In genomic region chr9:116280529-116280928, GRCh38 we compare ENCODE assay signal across 17 cellular contexts.
DNase-seq lines count a peak whose midpoint lies in the region; ATAC-seq and TF ChIP-seq lines count a peak whose summit lies in the region.
"Had no signal": no experiment of that assay in that cellular context is flagged by ENCODE, and none has a peak within 500 bp of the region (broad histone marks: within the 10 kb centered on the region; RNA-seq: fewer than 3 reads in every experiment).

No MANE protein-coding gene starts in this region.

- H3F3A ChIP-seq in PC-9 (ENCODE audit: insufficient read depth, low read depth), result no peaks in the 10 kb centered on the region

- H3K4me3 ChIP-seq in mammary epithelial cell (replicated peaks in 1 of 3; ENCODE audit: insufficient read depth in 1 of 3, low read depth in 2 of 3, low read length in 3 of 3) (no peak overlapping the region), PC-9 (no peak overlapping the region), heart left ventricle (no peak overlapping the region)
- H3K4me3 ChIP-seq: BLaER1, HAP-1 had no signal

- H3K4me1 Mint-ChIP-seq in MCF 10A (ENCODE audit: insufficient read depth, unreplicated experiment), result peaks cover 23% of the 10 kb centered on the region
- H3K4me1 Mint-ChIP-seq: CD8-positive, alpha-beta memory T cell; IgD-negative memory B cell had no signal

- H3K4me1 ChIP-seq in mammary epithelial cell (ENCODE audit: insufficient read depth, low read length) (peaks cover 6% of the 10 kb centered on the region), PC-9 (replicated peaks; ENCODE audit: insufficient read depth) (no peaks in the 10 kb centered on the region), heart left ventricle (peaks cover 0 to 8% (median 0%) of the 10 kb centered on the region in 12 donors)
- H3K4me1 ChIP-seq: BLaER1, HAP-1 had no signal

- in situ Hi-C loops in mammary epithelial cell (cut with MboI; ENCODE audit: low sequenced_read_pairs in 2 of 2), result no loop called here

- H3K9me2 ChIP-seq in PC-9 (ENCODE audit: insufficient read depth), result no peaks in the 10 kb centered on the region

- no peak overlapping the region for H3K27ac Mint-ChIP-seq in MCF 10A (ENCODE audit: low read depth, unreplicated experiment)
- H3K27ac Mint-ChIP-seq: CD8-positive, alpha-beta memory T cell; IgD-negative memory B cell had no signal

- peak; percentile 65 for DNase-seq in mammary epithelial cell
- no peak for DNase-seq in MCF 10A (ENCODE audit: unreplicated experiment)
- peak; percentile 35 for DNase-seq in amniotic epithelial cell (ENCODE audit: low read depth)
- DNase-seq in islet precursor cell, result peak; percentile 63
- DNase-seq in NCI-H1092 treated with DMSO at 0.1 percent for 48 hours (lab: John Stamatoyannopoulos, UW), result no peak
- DNase-seq in GM03348 (ENCODE audit: low spot score), result no peak
- no peak for DNase-seq in PC-9
- DNase-seq in heart left ventricle, result no peak
- DNase-seq: CD8-positive, alpha-beta memory T cell; NCI-H1092; NCI-H1694 treated with DMSO at 0.1 percent for 48 hours; NCI-H446; SHP77 treated with DMSO at 0.1 percent for 48 hours had no signal

- H3K36me3 Mint-ChIP-seq in MCF 10A (ENCODE audit: insufficient read depth, unreplicated experiment), result peaks cover 5% of the 10 kb centered on the region
- H3K36me3 Mint-ChIP-seq: CD8-positive, alpha-beta memory T cell; IgD-negative memory B cell had no signal

- H3K36me3 ChIP-seq in mammary epithelial cell (ENCODE audit: insufficient read depth, low read length) (no peaks in the 10 kb centered on the region), PC-9 (ENCODE audit: low read depth) (no peaks in the 10 kb centered on the region), heart left ventricle (no peaks in the 10 kb centered on the region)
- H3K36me3 ChIP-seq: BLaER1, HAP-1 had no signal

- no peak for TF ChIP-seq POLR2A in heart left ventricle (IDR thresholded peaks at IDR 0.05)

- H3K27me3 ChIP-seq in mammary epithelial cell (ENCODE audit: insufficient read depth, low read length) (no peaks in the 10 kb centered on the region), PC-9 (ENCODE audit: insufficient read depth, low read depth) (no peaks in the 10 kb centered on the region), heart left ventricle (no peaks in the 10 kb centered on the region)
- H3K27me3 ChIP-seq: BLaER1 had no signal

- no peak overlapping the region for H2AFZ ChIP-seq in mammary epithelial cell (ENCODE audit: low read depth, low read length)
- no peak overlapping the region for H2AFZ ChIP-seq in PC-9

- H4K20me1 ChIP-seq in mammary epithelial cell (ENCODE audit: insufficient read depth, low read length) (no peaks in the 10 kb centered on the region), PC-9 (ENCODE audit: insufficient read depth) (no peaks in the 10 kb centered on the region)
- H4K20me1 ChIP-seq: BLaER1 had no signal

- H3K4me2 ChIP-seq in mammary epithelial cell (ENCODE audit: insufficient read depth, low read depth, low read length), result no peak overlapping the region
- H3K4me2 ChIP-seq in PC-9, result no peak overlapping the region
- H3K4me2 ChIP-seq: BLaER1 had no signal

- no peak overlapping the region for H3K4me3 Mint-ChIP-seq in MCF 10A (ENCODE audit: unreplicated experiment)
- H3K4me3 Mint-ChIP-seq: CD8-positive, alpha-beta memory T cell; IgD-negative memory B cell had no signal

- no peak overlapping the region for H3K9ac ChIP-seq in mammary epithelial cell (ENCODE audit: insufficient read depth, low read length)
- H3K9ac ChIP-seq: BLaER1 had no signal

- WGBS in mammary epithelial cell (ENCODE audit: low coverage, missing lambda C conversion rate), result 45% methylated on average over 1 of the region's 1 CpG
- WGBS in heart left ventricle, 4 donors, result 92 to 100% (median 93%) methylated on average over 1 of the region's 1 CpG

- CTCF ChIA-PET in mammary epithelial cell (lab: Charles Lee; ENCODE audit: low non-redundant PET) (no interaction called here), MCF 10A (lab: Yijun Ruan, JAX) (interaction anchor here (0.9 kb wide), 1 partner anchor 13 kb away, joined by 3 read pairs; no protein-coding TSS in a partner anchor), PC-9 (lab: Charles Lee) (no interaction called here)

- no peaks in the 10 kb centered on the region for H3K27me3 Mint-ChIP-seq in MCF 10A (ENCODE audit: insufficient read depth, unreplicated experiment)

- POLR2A ChIA-PET in MCF 10A (lab: Yijun Ruan, JAX) (interaction anchor here (0.7 to 1.2 kb wide), 2 partner anchors 18 to 30 kb away, joined by 3 read pairs; no protein-coding TSS in a partner anchor), PC-9 (lab: Charles Lee; ENCODE audit: unreplicated experiment) (no interaction called here)

- H3K9me3 ChIP-seq in mammary epithelial cell (replicated peaks; ENCODE audit: insufficient read depth, low read length) (no peaks in the 10 kb centered on the region), PC-9 (ENCODE audit: insufficient read depth, low read depth) (no peaks in the 10 kb centered on the region), heart left ventricle (no peaks in the 10 kb centered on the region)
- H3K9me3 ChIP-seq: BLaER1, HAP-1 had no signal

- ATAC-seq in heart left ventricle, result no peak

- dilution Hi-C loops in mammary epithelial cell (cut with HindIII; ENCODE audit: low sequenced_read_pairs), result no loop called here

- BruUV-seq in mammary epithelial cell (replicated peaks; lab: Mats Ljungman, UMichigan), result no TSS peak
- no TSS peak for BruUV-seq in MCF 10A (replicated peaks; lab: Mats Ljungman, UMichigan)
- BruUV-seq in PC-9 (replicated peaks; lab: Mats Ljungman, UMichigan), result no TSS peak

- H3K79me2 ChIP-seq in mammary epithelial cell (ENCODE audit: insufficient read depth, low read length) (no peaks in the 10 kb centered on the region), PC-9 (ENCODE audit: low read depth) (no peaks in the 10 kb centered on the region)

- H3K9me3 Mint-ChIP-seq in MCF 10A (ENCODE audit: unreplicated experiment), result no peaks in the 10 kb centered on the region

- TF ChIP-seq CTCF in mammary epithelial cell (conservative IDR thresholded peaks at IDR 0.05 in 1 of 2, IDR thresholded peaks at IDR 0.05 in 1 of 2; ENCODE audit: extremely low read depth in 1 of 2, insufficient read depth in 1 of 2, low read depth in 1 of 2, low read length in 2 of 2) (no peak), MCF 10A (IDR thresholded peaks at IDR 0.05; ENCODE audit: unreplicated experiment) (no peak), PC-9 (conservative IDR thresholded peaks at IDR 0.05) (no peak), heart left ventricle (IDR thresholded peaks at IDR 0.05) (no peak)

- H3K27ac ChIP-seq in mammary epithelial cell (ENCODE audit: insufficient read depth, low read depth, low read length) (no peak overlapping the region), PC-9 (no peak overlapping the region), heart left ventricle (no peak overlapping the region)
- H3K27ac ChIP-seq: 22Rv1, BLaER1 had no signal

- intact Hi-C loops in mammary epithelial cell (cut with micrococcal nuclease), result loop anchor here (10.0 kb wide), 1 partner anchor 116 kb away; no protein-coding TSS in a partner anchor
- intact Hi-C loops in MCF 10A (cut with micrococcal nuclease), result no loop called here
- intact Hi-C loops in PC-9 (cut with micrococcal nuclease; ENCODE audit: unreplicated experiment), result loop anchor here (10.0 kb wide), 2 partner anchors 126 to 276 kb away; partner anchors contain the start of gene PAPPA
- intact Hi-C loops in heart left ventricle (cut with DNase I), result loop anchor here in 1 of 10 donors (5.0 kb wide), 1 partner anchor 52 kb away; no protein-coding TSS in a partner anchor

Comparison
In these comparisons a context has a peak if more than half of its experiments do, and no peak if none do; other contexts are left out.
1. DNase-seq: peak in mammary epithelial cell (single experiment), amniotic epithelial cell (single experiment) and islet precursor cell (single experiment); none in MCF 10A (single experiment), NCI-H1092 treated with DMSO at 0.1 percent for 48 hours (single experiment), GM03348 (single experiment), PC-9 (0 of 2) and heart left ventricle (0 of 5).